ENCODE assay signal across 2 cellular contexts in genomic region chr3:146505496-146505895, GRCh38.
TF ChIP-seq lines count a peak whose summit lies in the region.

No MANE protein-coding gene starts in this region.

TF ChIP-seq in IMR-90, 13 proteins besides CTCF, POLR2A, EP300 and RAD21 (continued from another document):
- TF ChIP-seq, protein P1, sequence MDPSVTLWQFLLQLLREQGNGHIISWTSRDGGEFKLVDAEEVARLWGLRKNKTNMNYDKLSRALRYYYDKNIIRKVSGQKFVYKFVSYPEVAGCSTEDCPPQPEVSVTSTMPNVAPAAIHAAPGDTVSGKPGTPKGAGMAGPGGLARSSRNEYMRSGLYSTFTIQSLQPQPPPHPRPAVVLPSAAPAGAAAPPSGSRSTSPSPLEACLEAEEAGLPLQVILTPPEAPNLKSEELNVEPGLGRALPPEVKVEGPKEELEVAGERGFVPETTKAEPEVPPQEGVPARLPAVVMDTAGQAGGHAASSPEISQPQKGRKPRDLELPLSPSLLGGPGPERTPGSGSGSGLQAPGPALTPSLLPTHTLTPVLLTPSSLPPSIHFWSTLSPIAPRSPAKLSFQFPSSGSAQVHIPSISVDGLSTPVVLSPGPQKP (IDR thresholded peaks at IDR 0.05; ENCODE audit: borderline replicate concordance, low read depth, low read length): no peak
- no peak for TF ChIP-seq RCOR1 (IDR thresholded peaks at IDR 0.05; ENCODE audit: insufficient replicate concordance, low read length)
- TF ChIP-seq MXI1 (IDR thresholded peaks at IDR 0.05; ENCODE audit: borderline replicate concordance, low read depth, low read length): no peak
- no peak for TF ChIP-seq NFE2L2 (IDR thresholded peaks at IDR 0.05; ENCODE audit: low read depth, low read length)
- no peak for TF ChIP-seq RFX5 (IDR thresholded peaks at IDR 0.05; ENCODE audit: low read depth, low read length)
- no peak for TF ChIP-seq MAZ (IDR thresholded peaks at IDR 0.05; ENCODE audit: borderline replicate concordance, low read depth, low read length)
TF ChIP-seq in IMR-90: peak in this region for 0.

TF ChIP-seq in SK-N-SH treated with all-trans-retinoic acid at 6 μM for 48 hours, 23 proteins besides CTCF, POLR2A, EP300 and RAD21 (continued from another document):
- TF ChIP-seq TSHZ2 (CRISPR knock-in tag; IDR thresholded peaks at IDR 0.05) (no peak), ESRRG (CRISPR knock-in tag; IDR thresholded peaks at IDR 0.05) (no peak), TCF4 (CRISPR knock-in tag; IDR thresholded peaks at IDR 0.05; ENCODE audit: borderline replicate concordance) (no peak), ISL1 (CRISPR knock-in tag; IDR thresholded peaks at IDR 0.05) (no peak), PPARA (CRISPR knock-in tag; IDR thresholded peaks at IDR 0.05; ENCODE audit: borderline replicate concordance) (no peak), GLIS3 (CRISPR knock-in tag; IDR thresholded peaks at IDR 0.05) (no peak), ZFP3 (CRISPR knock-in tag; IDR thresholded peaks at IDR 0.05) (no peak), OSR1 (CRISPR knock-in tag; IDR thresholded peaks at IDR 0.05) (no peak), TOX (CRISPR knock-in tag; IDR thresholded peaks at IDR 0.05; ENCODE audit: borderline replicate concordance) (no peak), ZC3H10 (CRISPR knock-in tag; IDR thresholded peaks at IDR 0.05) (no peak), POU6F1 (CRISPR knock-in tag; IDR thresholded peaks at IDR 0.05; ENCODE audit: borderline replicate concordance, low read depth) (no peak), ZNF565 (CRISPR knock-in tag; conservative IDR thresholded peaks at IDR 0.05; ENCODE audit: low read depth) (no peak), RARB (CRISPR knock-in tag; IDR thresholded peaks at IDR 0.05) (no peak), CSDC2 (CRISPR knock-in tag; IDR thresholded peaks at IDR 0.05) (no peak), ZFP30 (CRISPR knock-in tag; IDR thresholded peaks at IDR 0.05) (no peak)
- TF ChIP-seq, protein P2, sequence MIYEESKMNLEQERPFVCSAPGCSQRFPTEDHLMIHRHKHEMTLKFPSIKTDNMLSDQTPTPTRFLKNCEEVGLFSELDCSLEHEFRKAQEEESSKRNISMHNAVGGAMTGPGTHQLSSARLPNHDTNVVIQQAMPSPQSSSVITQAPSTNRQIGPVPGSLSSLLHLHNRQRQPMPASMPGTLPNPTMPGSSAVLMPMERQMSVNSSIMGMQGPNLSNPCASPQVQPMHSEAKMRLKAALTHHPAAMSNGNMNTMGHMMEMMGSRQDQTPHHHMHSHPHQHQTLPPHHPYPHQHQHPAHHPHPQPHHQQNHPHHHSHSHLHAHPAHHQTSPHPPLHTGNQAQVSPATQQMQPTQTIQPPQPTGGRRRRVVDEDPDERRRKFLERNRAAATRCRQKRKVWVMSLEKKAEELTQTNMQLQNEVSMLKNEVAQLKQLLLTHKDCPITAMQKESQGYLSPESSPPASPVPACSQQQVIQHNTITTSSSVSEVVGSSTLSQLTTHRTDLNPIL (CRISPR knock-in tag; IDR thresholded peaks at IDR 0.05; ENCODE audit: low read depth): no peak
- TF ChIP-seq, protein P3, sequence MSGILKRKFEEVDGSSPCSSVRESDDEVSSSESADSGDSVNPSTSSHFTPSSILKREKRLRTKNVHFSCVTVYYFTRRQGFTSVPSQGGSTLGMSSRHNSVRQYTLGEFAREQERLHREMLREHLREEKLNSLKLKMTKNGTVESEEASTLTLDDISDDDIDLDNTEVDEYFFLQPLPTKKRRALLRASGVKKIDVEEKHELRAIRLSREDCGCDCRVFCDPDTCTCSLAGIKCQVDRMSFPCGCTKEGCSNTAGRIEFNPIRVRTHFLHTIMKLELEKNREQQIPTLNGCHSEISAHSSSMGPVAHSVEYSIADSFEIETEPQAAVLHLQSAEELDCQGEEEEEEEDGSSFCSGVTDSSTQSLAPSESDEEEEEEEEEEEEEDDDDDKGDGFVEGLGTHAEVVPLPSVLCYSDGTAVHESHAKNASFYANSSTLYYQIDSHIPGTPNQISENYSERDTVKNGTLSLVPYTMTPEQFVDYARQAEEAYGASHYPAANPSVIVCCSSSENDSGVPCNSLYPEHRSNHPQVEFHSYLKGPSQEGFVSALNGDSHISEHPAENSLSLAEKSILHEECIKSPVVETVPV (CRISPR knock-in tag; IDR thresholded peaks at IDR 0.05): no peak
